Comparison of ENCODE assay signal across 1 cellular context in the genomic region with DNA sequence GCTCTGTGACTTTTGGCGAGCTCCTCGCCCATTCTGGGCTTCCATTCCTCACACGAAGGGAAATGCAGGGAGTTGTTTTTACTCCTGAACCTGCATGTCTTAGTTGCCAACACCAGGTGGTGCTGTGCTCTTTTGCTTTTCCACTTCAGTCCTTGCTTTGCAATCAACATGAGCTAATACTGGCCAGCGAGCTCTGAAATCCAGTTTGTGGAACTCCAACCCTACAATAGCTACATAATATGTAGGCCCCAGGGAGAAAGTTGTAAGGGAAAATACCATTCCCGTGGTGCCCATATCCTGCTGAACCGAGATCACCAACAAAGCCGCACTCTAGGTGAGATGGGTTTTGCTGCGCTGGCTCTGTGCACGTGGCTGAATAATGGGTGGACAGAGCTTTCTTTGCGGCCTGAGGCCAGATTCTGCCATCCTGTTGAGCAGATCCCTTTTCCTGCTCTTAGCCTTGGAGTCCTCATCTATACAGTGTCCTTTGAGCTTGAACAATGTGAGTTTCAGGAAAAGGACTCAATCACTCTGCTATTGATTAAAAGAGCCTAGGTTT.
A peak's percentile ranks its signal among the peaks of the same experiment; 100 is the strongest.
TF ChIP-seq lines count a peak whose summit lies in the region.

No MANE protein-coding gene starts in this region.

TF ChIP-seq in H1, 55 proteins besides CTCF, POLR2A, EP300 and RAD21:
- TF ChIP-seq TAF7 (optimal IDR thresholded peaks at IDR 0.05; ENCODE audit: borderline replicate concordance, low read depth, low read length) (no peak), YY1 (IDR thresholded peaks at IDR 0.05; ENCODE audit: low read depth, low read length) (0 out of 2 replicates have a peak, but pooled peaks have one; percentile 35)
